ENCODE assay signal across 1 cellular context in genomic region chr3:46553154-46553553, GRCh38.
TF ChIP-seq lines count a peak whose summit lies in the region.

No MANE protein-coding gene starts in this region.

TF ChIP-seq in IMR-90, 13 proteins besides CTCF, POLR2A, EP300 and RAD21 (continued from another document):
- TF ChIP-seq ELK1 (IDR thresholded peaks at IDR 0.05; ENCODE audit: borderline replicate concordance, low read depth, low read length): no peak
- TF ChIP-seq NFE2L2 (IDR thresholded peaks at IDR 0.05; ENCODE audit: low read depth, low read length): no peak
- no peak for TF ChIP-seq SMC3 (IDR thresholded peaks at IDR 0.05; ENCODE audit: low read depth, low read length)
- no peak for TF ChIP-seq MXI1 (IDR thresholded peaks at IDR 0.05; ENCODE audit: borderline replicate concordance, low read depth, low read length)
